ENCODE assay signal across 37 cellular contexts in the genomic region with DNA sequence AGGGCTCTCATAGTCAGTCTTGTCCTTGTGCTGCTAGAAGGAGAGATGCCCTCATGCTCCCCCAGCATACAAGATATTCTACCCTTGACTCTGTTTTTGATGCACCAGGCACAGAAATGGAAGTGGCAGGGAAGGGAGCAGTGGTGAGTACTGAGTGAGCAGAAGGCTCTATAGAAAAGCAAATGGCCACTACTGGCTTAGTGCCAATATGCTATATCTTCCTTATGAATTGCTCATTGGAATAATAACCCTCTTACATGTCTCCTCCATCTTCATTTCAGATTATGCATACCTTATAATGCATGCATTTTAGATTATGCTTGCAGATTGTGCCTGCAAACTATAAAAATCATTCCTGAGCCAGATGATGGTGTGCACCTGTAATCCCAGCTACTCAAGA.
A peak's percentile ranks its signal among the peaks of the same experiment; 100 is the strongest.
DNase-seq lines count a peak whose midpoint lies in the region; ATAC-seq, FAIRE-seq and TF ChIP-seq lines count a peak whose summit lies in the region.
"Had no signal": no experiment of that assay in that cellular context is flagged by ENCODE, and none has a peak within 500 bp of the region (broad histone marks: within the 10 kb centered on the region; RNA-seq: fewer than 3 reads in every experiment).

No MANE protein-coding gene starts in this region.

- H3K27ac ChIP-seq in K562 (ENCODE audit: extremely low read depth, low read depth, low read length): no peak overlapping the region
- H3K27ac ChIP-seq: 22Rv1; A549; BLaER1; BLaER1 treated with 17β-estradiol and CSF1 and Interleukin-3, amounts not matched to agents 10 nM and 100 nM; C4-2B had no signal

- POLR2A ChIA-PET in K562 (lab: Yijun Ruan, JAX): interaction anchor here (0.8 kb wide), 1 partner anchor 774 kb away, joined by 3 read pairs; no protein-coding TSS in a partner anchor

- H3K4me1 Mint-ChIP-seq in activated T-helper 17 cell treated with anti-CD3 and anti-CD28 coated beads, Interleukin-2, amount 50 U/mL, for 72 hours: peaks cover 15% of the 10 kb centered on the region
- peaks cover 17 to 44% of the 10 kb centered on the region in 2 donors for H3K4me1 Mint-ChIP-seq in effector memory CD8-positive, alpha-beta T cell (ENCODE audit: low read depth in 2 of 2)

- no peaks in the 10 kb centered on the region for H4K20me1 ChIP-seq in K562 (replicated peaks; ENCODE audit: control insufficient read depth, insufficient read depth, low read length)
- H4K20me1 ChIP-seq: BLaER1 had no signal

- TF ChIP-seq POLR2A in K562 (conservative IDR thresholded peaks at IDR 0.05): no peak

- H3K4me3 Mint-ChIP-seq in activated T-helper 17 cell treated with anti-CD3 and anti-CD28 coated beads, Interleukin-2, amount 50 U/mL, for 72 hours: no peak overlapping the region
- no peak overlapping the region for H3K4me3 Mint-ChIP-seq in effector memory CD8-positive, alpha-beta T cell
- H3K4me3 Mint-ChIP-seq: B cell; CD14-positive monocyte; CD4-positive, alpha-beta memory T cell; CD4-positive, alpha-beta T cell; CD4-positive, CD25-positive, alpha-beta regulatory T cell; CD8-positive, alpha-beta memory T cell; CD8-positive, alpha-beta T cell had no signal

- H3K27me3 ChIP-seq in K562 (ENCODE audit: control insufficient read depth in 2 of 2, insufficient read depth in 2 of 2, low read length in 2 of 2): no peaks in the 10 kb centered on the region
- H3K27me3 ChIP-seq: BE2C; BLaER1; BLaER1 treated with 17β-estradiol and CSF1 and Interleukin-3, amounts not matched to agents 10 nM and 100 nM had no signal

- ATAC-seq in activated T-helper 17 cell treated with anti-CD3 and anti-CD28 coated beads, Interleukin-2, amount 50 U/mL, for 72 hours (replicated peaks): no peak
- no peak for ATAC-seq in K562
- no peak for ATAC-seq in effector memory CD8-positive, alpha-beta T cell (replicated peaks)
- no peak for ATAC-seq in HG03139 (IDR thresholded peaks at IDR 0.05; ENCODE audit: unreplicated experiment)
- ATAC-seq: A549; CD8-positive, alpha-beta T cell had no signal

- peak overlapping the region; percentile 41 for H3K27ac Mint-ChIP-seq in activated T-helper 17 cell treated with anti-CD3 and anti-CD28 coated beads, Interleukin-2, amount 50 U/mL, for 72 hours
- H3K27ac Mint-ChIP-seq in effector memory CD8-positive, alpha-beta T cell: peak overlapping the region; percentile 44 to 73
- H3K27ac Mint-ChIP-seq: B cell; CD4-positive, alpha-beta T cell; CD4-positive, CD25-positive, alpha-beta regulatory T cell; CD8-positive, alpha-beta T cell had no signal

- peaks cover 12% of the 10 kb centered on the region; the same call in 2 of the 3 replicates for H3K79me2 ChIP-seq in K562 (ENCODE audit: control insufficient read depth, insufficient read depth, low read length)

- H3K4me1 ChIP-seq in K562 (replicated peaks in 1 of 2; ENCODE audit: control insufficient read depth in 2 of 2, insufficient read depth in 2 of 2, low read length in 2 of 2): no peaks in the 10 kb centered on the region
- H3K4me1 ChIP-seq: A549, BE2C, BLaER1, Caco-2 had no signal

- H3K9ac ChIP-seq in K562 (ENCODE audit: insufficient read depth in 1 of 2, low read depth in 2 of 2, low read length in 2 of 2): no peak overlapping the region
- H3K9ac ChIP-seq: BLaER1; BLaER1 treated with 17β-estradiol and CSF1 and Interleukin-3, amounts not matched to agents 10 nM and 100 nM had no signal

- in situ Hi-C loops in K562 (cut with MboI): no loop called here

- H3K27me3 Mint-ChIP-seq in activated T-helper 17 cell treated with anti-CD3 and anti-CD28 coated beads, Interleukin-2, amount 50 U/mL, for 72 hours: no peaks in the 10 kb centered on the region
- no peaks in the 10 kb centered on the region for H3K27me3 Mint-ChIP-seq in effector memory CD8-positive, alpha-beta T cell
- H3K27me3 Mint-ChIP-seq: B cell; CD4-positive, alpha-beta memory T cell; CD4-positive, alpha-beta T cell; CD4-positive, CD25-positive, alpha-beta regulatory T cell had no signal

- H3K4me2 ChIP-seq in K562 (ENCODE audit: insufficient read depth, low read length): no peak overlapping the region
- H3K4me2 ChIP-seq: A549; BLaER1; BLaER1 treated with 17β-estradiol and CSF1 and Interleukin-3, amounts not matched to agents 10 nM and 100 nM had no signal

- H3K4me3 ChIP-seq in K562: no peak overlapping the region
- H3K4me3 ChIP-seq: A549; BLaER1; BLaER1 treated with 17β-estradiol and CSF1 and Interleukin-3, amounts not matched to agents 10 nM and 100 nM had no signal

- no peak for TF ChIP-seq EP300 in K562 (IDR thresholded peaks at IDR 0.05; ENCODE audit: low read length)

- CTCF ChIA-PET in K562 (lab: Yijun Ruan, JAX; ENCODE audit: low intra/inter-chr PET ratio): no interaction called here

- no TSS peak for BruUV-seq in K562 (replicated peaks; lab: Mats Ljungman, UMichigan)

- no peak for FAIRE-seq in K562 (lab: Jason Lieb, UNC)
- FAIRE-seq: A204.1, A549, D721Med had no signal

- no peak for TF ChIP-seq CTCF in K562 (IDR thresholded peaks at IDR 0.05 in 2 of 3, conservative IDR thresholded peaks at IDR 0.05 in 1 of 3; ENCODE audit: insufficient read depth in 2 of 3, low read depth in 1 of 3, low read length in 3 of 3)

- no peaks in the 10 kb centered on the region for H3K9me3 ChIP-seq in K562 (replicated peaks; ENCODE audit: control insufficient read depth, insufficient read depth, low read depth, low read length)
- H3K9me3 ChIP-seq: A549, BE2C, Caco-2 had no signal

- DNase-seq in NCI-H69 (lab: John Stamatoyannopoulos, UW) (peak; percentile 49), K562 (ENCODE audit: extremely low read depth in 1 of 4, low spot score in 3 of 4) (no peak), NCI-H146 (lab: John Stamatoyannopoulos, UW) (no peak), NCI-H526 treated with DMSO at 0.1 percent for 48 hours (lab: John Stamatoyannopoulos, UW) (no peak)
- DNase-seq in effector memory CD8-positive, alpha-beta T cell: no peak
- no peak for DNase-seq in NK-92 treated with Interleukin-12 subunit alpha and Interleukin-12 subunit beta, amount 100 ng/mL, for 24 hours (lab: John Stamatoyannopoulos, UW)
- DNase-seq: 8988T; ACHN; AML-193; BE2C; C1 segment of cervical spinal cord; Caco-2; Calu3; CD4-positive, alpha-beta memory T cell; CD4-positive, alpha-beta T cell; CD4-positive, CD25-positive, alpha-beta regulatory T cell; CD8-positive, alpha-beta memory T cell; CD8-positive, alpha-beta T cell; COR-L47; DMS 273 treated with DMSO at 0.1 percent for 48 hours; DMS153; DMS53; DMS79; DMS79 treated with DMSO at 0.1 percent for 48 hours; DND-41; EL had no signal

- H3K9me1 ChIP-seq in K562 (ENCODE audit: control insufficient read depth, insufficient read depth, low read length): no peaks in the 10 kb centered on the region

- peaks cover 24% of the 10 kb centered on the region for H3K36me3 Mint-ChIP-seq in activated T-helper 17 cell treated with anti-CD3 and anti-CD28 coated beads, Interleukin-2, amount 50 U/mL, for 72 hours (ENCODE audit: low read depth)
- peaks cover 4% of the 10 kb centered on the region for H3K36me3 Mint-ChIP-seq in effector memory CD8-positive, alpha-beta T cell (ENCODE audit: insufficient read depth)

- no peak overlapping the region for H2AFZ ChIP-seq in K562 (ENCODE audit: low read depth, low read length)

- H3K36me3 ChIP-seq in K562 (ENCODE audit: control insufficient read depth, insufficient read depth, low read length): no peaks in the 10 kb centered on the region
- H3K36me3 ChIP-seq: BE2C, BLaER1 had no signal

- intact Hi-C loops in K562 (cut with micrococcal nuclease): no loop called here

- H3K9me3 Mint-ChIP-seq in activated T-helper 17 cell treated with anti-CD3 and anti-CD28 coated beads, Interleukin-2, amount 50 U/mL, for 72 hours: peaks cover 3% of the 10 kb centered on the region
- H3K9me3 Mint-ChIP-seq in effector memory CD8-positive, alpha-beta T cell: no peaks in the 10 kb centered on the region
- H3K9me3 Mint-ChIP-seq: CD14-positive monocyte; CD4-positive, alpha-beta memory T cell; CD4-positive, alpha-beta T cell; CD4-positive, CD25-positive, alpha-beta regulatory T cell; CD8-positive, alpha-beta T cell had no signal

- TF ChIP-seq RAD21 in K562 (CRISPR knock-in tag; conservative IDR thresholded peaks at IDR 0.05 in 1 of 2, IDR thresholded peaks at IDR 0.05 in 1 of 2): no peak

TF ChIP-seq in K562, 482 proteins besides CTCF, POLR2A, EP300 and RAD21 (continues in another document):
- TF ChIP-seq NFIX (CRISPR knock-in tag; IDR thresholded peaks at IDR 0.05; ENCODE audit: low read depth) (peak; percentile 59), ZNF274 (IDR thresholded peaks at IDR 0.05; ENCODE audit: borderline replicate concordance, low read depth, low read length) (no peak), NFIC (IDR thresholded peaks at IDR 0.05) (peak; percentile 88), FOXM1 (IDR thresholded peaks at IDR 0.05; ENCODE audit: low read depth) (no peak), FOXM1 (CRISPR knock-in tag; IDR thresholded peaks at IDR 0.05; ENCODE audit: low read depth) (no peak)
- TF ChIP-seq, protein P1, sequence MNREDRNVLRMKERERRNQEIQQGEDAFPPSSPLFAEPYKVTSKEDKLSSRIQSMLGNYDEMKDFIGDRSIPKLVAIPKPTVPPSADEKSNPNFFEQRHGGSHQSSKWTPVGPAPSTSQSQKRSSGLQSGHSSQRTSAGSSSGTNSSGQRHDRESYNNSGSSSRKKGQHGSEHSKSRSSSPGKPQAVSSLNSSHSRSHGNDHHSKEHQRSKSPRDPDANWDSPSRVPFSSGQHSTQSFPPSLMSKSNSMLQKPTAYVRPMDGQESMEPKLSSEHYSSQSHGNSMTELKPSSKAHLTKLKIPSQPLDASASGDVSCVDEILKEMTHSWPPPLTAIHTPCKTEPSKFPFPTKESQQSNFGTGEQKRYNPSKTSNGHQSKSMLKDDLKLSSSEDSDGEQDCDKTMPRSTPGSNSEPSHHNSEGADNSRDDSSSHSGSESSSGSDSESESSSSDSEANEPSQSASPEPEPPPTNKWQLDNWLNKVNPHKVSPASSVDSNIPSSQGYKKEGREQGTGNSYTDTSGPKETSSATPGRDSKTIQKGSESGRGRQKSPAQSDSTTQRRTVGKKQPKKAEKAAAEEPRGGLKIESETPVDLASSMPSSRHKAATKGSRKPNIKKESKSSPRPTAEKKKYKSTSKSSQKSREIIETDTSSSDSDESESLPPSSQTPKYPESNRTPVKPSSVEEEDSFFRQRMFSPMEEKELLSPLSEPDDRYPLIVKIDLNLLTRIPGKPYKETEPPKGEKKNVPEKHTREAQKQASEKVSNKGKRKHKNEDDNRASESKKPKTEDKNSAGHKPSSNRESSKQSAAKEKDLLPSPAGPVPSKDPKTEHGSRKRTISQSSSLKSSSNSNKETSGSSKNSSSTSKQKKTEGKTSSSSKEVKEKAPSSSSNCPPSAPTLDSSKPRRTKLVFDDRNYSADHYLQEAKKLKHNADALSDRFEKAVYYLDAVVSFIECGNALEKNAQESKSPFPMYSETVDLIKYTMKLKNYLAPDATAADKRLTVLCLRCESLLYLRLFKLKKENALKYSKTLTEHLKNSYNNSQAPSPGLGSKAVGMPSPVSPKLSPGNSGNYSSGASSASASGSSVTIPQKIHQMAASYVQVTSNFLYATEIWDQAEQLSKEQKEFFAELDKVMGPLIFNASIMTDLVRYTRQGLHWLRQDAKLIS (CRISPR knock-in tag; IDR thresholded peaks at IDR 0.05): no peak
